10 cellular contexts compared by ENCODE assay signal in the genomic region with DNA sequence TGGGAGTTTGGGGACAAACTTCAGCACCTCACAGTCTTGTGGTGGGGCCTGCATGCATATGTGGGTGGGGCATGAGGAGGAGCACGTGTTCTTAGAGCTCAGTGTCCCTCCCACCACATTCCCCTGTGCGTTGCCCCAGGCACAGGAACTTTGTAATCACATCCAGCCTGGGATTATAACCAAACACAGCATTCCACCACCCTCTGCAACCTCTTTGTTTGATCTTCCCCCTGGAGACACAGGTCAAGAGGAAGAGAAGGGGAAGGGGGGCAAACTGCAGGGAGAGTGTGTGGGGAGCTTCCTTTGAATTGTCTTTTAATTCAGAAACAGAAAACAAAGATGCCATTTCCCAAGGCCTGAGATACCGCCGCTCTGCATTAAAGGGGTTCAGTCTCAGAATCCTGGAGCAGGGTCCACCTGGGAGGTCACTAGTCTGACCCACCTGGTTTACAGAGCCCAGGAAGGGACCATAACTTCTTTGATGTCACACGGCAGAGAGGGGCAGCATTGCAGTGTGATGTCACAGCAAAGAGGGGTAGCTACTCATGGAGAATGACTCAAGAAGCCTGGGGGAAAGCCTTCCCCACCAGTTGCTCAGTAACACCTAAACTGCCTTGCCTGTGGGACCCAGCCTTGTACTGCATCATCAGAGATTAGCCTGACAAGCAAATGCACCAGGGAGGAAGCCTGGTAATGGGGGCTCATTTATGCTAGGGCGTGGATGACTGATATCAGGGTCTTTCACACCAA.
DNase-seq lines count a peak whose midpoint lies in the region; ATAC-seq and TF ChIP-seq lines count a peak whose summit lies in the region.
"Had no signal": no experiment of that assay in that cellular context is flagged by ENCODE, and none has a peak within 500 bp of the region (broad histone marks: within the 10 kb centered on the region; RNA-seq: fewer than 3 reads in every experiment).

No MANE protein-coding gene starts in this region.

- H3K4me1 ChIP-seq in CD4-positive, CD25-positive, alpha-beta regulatory T cell (ENCODE audit: control insufficient read depth, insufficient read depth, low read length, poor library complexity, severe bottlenecking): no peaks in the 10 kb centered on the region
- H3K4me1 ChIP-seq in Loucy (ENCODE audit: insufficient read depth, low read length, poor library complexity, severe bottlenecking): peaks cover 31% of the 10 kb centered on the region
- H3K4me1 ChIP-seq in mesodermal cell (ENCODE audit: control insufficient read depth, insufficient read depth, low read length, poor library complexity, severe bottlenecking): peaks cover 10% of the 10 kb centered on the region

- H3K27me3 Mint-ChIP-seq in CD4-positive, CD25-positive, alpha-beta regulatory T cell: peaks cover 18% of the 10 kb centered on the region

- peaks cover 4% of the 10 kb centered on the region for H3K36me3 Mint-ChIP-seq in CD4-positive, CD25-positive, alpha-beta regulatory T cell

- no peak for ATAC-seq in CD4-positive, CD25-positive, alpha-beta regulatory T cell (ENCODE audit: low read depth in 2 of 2)
- ATAC-seq in activated CD4-positive, CD25-positive, alpha-beta regulatory T cell treated with anti-CD3 and anti-CD28 coated beads, Interleukin-2, amount 50 U/mL, for 24 hours: no peak

- H3K9me3 Mint-ChIP-seq in CD4-positive, CD25-positive, alpha-beta regulatory T cell: no peaks in the 10 kb centered on the region

- peaks cover 0 to 6% (median 2%) of the 10 kb centered on the region in 4 donors for H3K4me1 Mint-ChIP-seq in CD4-positive, CD25-positive, alpha-beta regulatory T cell

- no peaks in the 10 kb centered on the region for H3K27me3 ChIP-seq in CD4-positive, CD25-positive, alpha-beta regulatory T cell (ENCODE audit: control insufficient read depth, insufficient read depth, low read length)
- H3K27me3 ChIP-seq in Loucy (ENCODE audit: insufficient read depth, low read length, poor library complexity, severe bottlenecking): no peaks in the 10 kb centered on the region

- H3K9me2 ChIP-seq in Loucy (replicated peaks; ENCODE audit: low read depth, low read length): no peaks in the 10 kb centered on the region

- H3K4me3 ChIP-seq in CD4-positive, CD25-positive, alpha-beta regulatory T cell (ENCODE audit: low read depth, low read length): no peak overlapping the region
- H3K4me3 ChIP-seq in Loucy (ENCODE audit: low read length, poor library complexity, severe bottlenecking) (peak overlapping the region; percentile 47), coronary artery (no peak overlapping the region), mesodermal cell (ENCODE audit: extremely low read depth, insufficient read depth, low read length, poor library complexity, severe bottlenecking) (no peak overlapping the region)
- H3K4me3 ChIP-seq: skin epidermis had no signal

- WGBS in mesodermal cell (ENCODE audit: insufficient coverage in 2 of 2), 2 experiments: 45 to 54% methylated on average over 3 to 6 of the region's 6 CpGs

- H3K4me3 Mint-ChIP-seq in CD4-positive, CD25-positive, alpha-beta regulatory T cell: no peak overlapping the region

- TF ChIP-seq CTCF in Loucy (conservative IDR thresholded peaks at IDR 0.05; ENCODE audit: low read length): no peak
- no peak for TF ChIP-seq CTCF in coronary artery (IDR thresholded peaks at IDR 0.05)
- no peak for TF ChIP-seq CTCF in GM20000 (IDR thresholded peaks at IDR 0.05; ENCODE audit: extremely low read depth, missing control alignments)

- H3K27ac Mint-ChIP-seq in CD4-positive, CD25-positive, alpha-beta regulatory T cell: peak overlapping the region in 2 of 3 donors; percentile 43 to 66

- H4K20me1 ChIP-seq in Loucy (ENCODE audit: insufficient read depth, low read length, poor library complexity, severe bottlenecking): no peaks in the 10 kb centered on the region

- peak overlapping the region; percentile 55 for H3K9ac ChIP-seq in Loucy (ENCODE audit: low read depth, low read length, poor library complexity, severe bottlenecking)

- H3K36me3 ChIP-seq in CD4-positive, CD25-positive, alpha-beta regulatory T cell (ENCODE audit: control insufficient read depth, insufficient read depth, low read length): no peaks in the 10 kb centered on the region
- H3K36me3 ChIP-seq in Loucy (ENCODE audit: insufficient read depth, low read length) (no peaks in the 10 kb centered on the region), mesodermal cell (ENCODE audit: control insufficient read depth, insufficient read depth, low read length) (no peaks in the 10 kb centered on the region)

- H3K4me2 ChIP-seq in Loucy (ENCODE audit: low read depth, low read length, poor library complexity, severe bottlenecking): peak overlapping the region; percentile 69

- peak overlapping the region; percentile 71 for H2AFZ ChIP-seq in Loucy (ENCODE audit: low read length)

- no peak for DNase-seq in CD4-positive, CD25-positive, alpha-beta regulatory T cell
- DNase-seq in coronary artery (ENCODE audit: low spot score): no peak
- DNase-seq in DMS79 treated with DMSO at 0.1 percent for 48 hours (lab: John Stamatoyannopoulos, UW): no peak
- no peak for DNase-seq in DMS153 treated with DMSO at 0.1 percent for 48 hours (lab: John Stamatoyannopoulos, UW; ENCODE audit: unreplicated experiment)
- no peak for DNase-seq in GM20000 (ENCODE audit: low spot score)
- DNase-seq: NCI-H2171 had no signal

- no peak overlapping the region for H3K27ac ChIP-seq in CD4-positive, CD25-positive, alpha-beta regulatory T cell (ENCODE audit: insufficient read depth, low read length, poor library complexity, severe bottlenecking)
- H3K27ac ChIP-seq in coronary artery: peak overlapping the region; percentile 84 to 91
- peak overlapping the region; percentile 90 for H3K27ac ChIP-seq in mesodermal cell (ENCODE audit: low read depth, low read length, severe bottlenecking)

- no peaks in the 10 kb centered on the region for H3K79me2 ChIP-seq in Loucy (ENCODE audit: insufficient read depth, low read length)

- H3K9me3 ChIP-seq in CD4-positive, CD25-positive, alpha-beta regulatory T cell (ENCODE audit: control insufficient read depth in 2 of 2, low read length in 2 of 2): no peaks in the 10 kb centered on the region
- H3K9me3 ChIP-seq in Loucy (ENCODE audit: insufficient read depth, low read depth, low read length) (no peaks in the 10 kb centered on the region), mesodermal cell (ENCODE audit: control insufficient read depth, low read length) (no peaks in the 10 kb centered on the region)

- H3F3A ChIP-seq in Loucy (ENCODE audit: low read depth): peaks cover 4% of the 10 kb centered on the region; the same call in 1 of the 2 replicates
